Comparison of ENCODE assay signal across 13 cellular contexts in genomic region chr13:100546713-100547405, GRCh38.
"Had no signal": no experiment of that assay in that cellular context is flagged by ENCODE, and none has a peak within 500 bp of the region (broad histone marks: within the 10 kb centered on the region; RNA-seq: fewer than 3 reads in every experiment).

No MANE protein-coding gene starts in this region.

- H3K27ac ChIP-seq: heart right ventricle, left ventricle myocardium inferior, right atrium auricular region had no signal

- DNase-seq: activated CD4-positive, alpha-beta memory T cell treated with anti-CD3 and anti-CD28 coated beads, Interleukin-2, amount 10 ng/mL, durations not matched to agents 7 days and 5 days; activated CD8-positive, alpha-beta memory T cell treated with anti-CD3 and anti-CD28 coated beads, Interleukin-2, amount 50 U/mL, for 4 hours; activated naive CD4-positive, alpha-beta T cell; aorta; foreskin melanocyte; heart right ventricle; kidney; left ventricle myocardium inferior; T-helper 9 cell had no signal

- H3K9me3 ChIP-seq: heart right ventricle, left ventricle myocardium inferior, pancreas, right atrium auricular region had no signal

- H3K4me3 ChIP-seq: heart right ventricle, left ventricle myocardium inferior, pancreas, right atrium auricular region, smooth muscle cell had no signal

- H3K27me3 ChIP-seq: heart right ventricle, pancreas, right atrium auricular region had no signal

- ATAC-seq: heart right ventricle; stimulated activated effector memory CD8-positive, alpha-beta T cell treated with anti-CD3 and anti-CD28 coated beads, Interleukin-12 subunit alpha, Interleukin-12 subunit beta, amount 100 ng/mL, for 72 hours had no signal

- H3K36me3 ChIP-seq: heart right ventricle, left ventricle myocardium inferior, pancreas, right atrium auricular region had no signal
